In genomic region chr2:165790461-165790860, GRCh38 we compare ENCODE assay signal across 16 cellular contexts. TPM values are rescaled to one million over a fixed set of nuclear protein-coding genes. Genes with fewer than 3 reads are reported as not detected.
"Had no signal": no experiment of that assay in that cellular context is flagged by ENCODE, and none has a peak within 500 bp of the region (broad histone marks: within the 10 kb centered on the region; RNA-seq: fewer than 3 reads in every experiment).

No MANE protein-coding gene starts in this region.

- H3K27me3 ChIP-seq: suprapubic skin had no signal

- H3K4me1 ChIP-seq: prostate gland had no signal

- H3K36me3 ChIP-seq: cardiac muscle cell, left lung, prostate gland, right atrium auricular region, suprapubic skin had no signal

- H3K9me3 ChIP-seq: left lung, prostate gland, right atrium auricular region, suprapubic skin had no signal

- FAIRE-seq: colon had no signal

- H3K27ac ChIP-seq: cardiac muscle cell, dorsolateral prefrontal cortex, left lung, prostate gland, right atrium auricular region, skin epidermis, suprapubic skin had no signal

- H3K4me3 ChIP-seq: cardiac muscle cell, dorsolateral prefrontal cortex, left lung, prostate gland, right atrium auricular region, skin epidermis, suprapubic skin had no signal

- DNase-seq: activated CD4-positive, alpha-beta T cell treated with anti-CD3 and anti-CD28 coated beads for 36 hours; activated CD4-positive, alpha-beta T cell treated with anti-CD3 and anti-CD28 coated beads, Interleukin-2, amount 50 U/mL, for 48 hours; activated gamma-delta T cell; amniotic stem cell; dorsolateral prefrontal cortex; foreskin fibroblast; hypothalamus; left lung; stimulated activated naive CD8-positive, alpha-beta T cell treated with anti-CD3 and anti-CD28 coated beads, Interleukin-15, Interleukin-2, amounts not matched to agents 100 U/mL and 50 U/mL, for 24 hours had no signal

- ATAC-seq: activated CD4-positive, alpha-beta T cell treated with anti-CD3 and anti-CD28 coated beads for 36 hours; left lung; stimulated activated naive CD8-positive, alpha-beta T cell treated with anti-CD3 and anti-CD28 coated beads, Interleukin-15, Interleukin-2, amounts not matched to agents 100 U/mL and 50 U/mL, for 24 hours; WTC11 had no signal

RNA-seq across cellular contexts. Expression of gene GALNT3, which starts 3.6 kb away (rescaled TPM):
- polyA plus RNA-seq: cardiac muscle cell had no signal
